Comparison of ENCODE assay signal across 14 cellular contexts in genomic region chr3:127851899-127852298, GRCh38. TPM values are rescaled to one million over a fixed set of nuclear protein-coding genes. Genes with fewer than 3 reads are reported as not detected.
A peak's percentile ranks its signal among the peaks of the same experiment; 100 is the strongest.
DNase-seq lines count a peak whose midpoint lies in the region; ATAC-seq and TF ChIP-seq lines count a peak whose summit lies in the region.
"Had no signal": no experiment of that assay in that cellular context is flagged by ENCODE, and none has a peak within 500 bp of the region (broad histone marks: within the 10 kb centered on the region; RNA-seq: fewer than 3 reads in every experiment).

No MANE protein-coding gene starts in this region.

- H3K36me3 Mint-ChIP-seq in activated naive CD4-positive, alpha-beta T cell treated with anti-CD3 and anti-CD28 coated beads for 36 hours (ENCODE audit: low read depth): no peaks in the 10 kb centered on the region

- no peak for TF ChIP-seq EP300 in esophagus muscularis mucosa (IDR thresholded peaks at IDR 0.05)

- H3K9me3 Mint-ChIP-seq in activated naive CD4-positive, alpha-beta T cell treated with anti-CD3 and anti-CD28 coated beads for 36 hours: no peaks in the 10 kb centered on the region
- H3K9me3 Mint-ChIP-seq: activated T-helper 17 cell treated with anti-CD3 and anti-CD28 coated beads, Interleukin-2, amount 50 U/mL, for 72 hours had no signal

- 80% methylated on average over 9 of the region's 9 CpGs for WGBS in esophagus muscularis mucosa

- DNase-seq in DMS 273 (lab: John Stamatoyannopoulos, UW; ENCODE audit: unreplicated experiment) (peak; percentile 97), NCI-H187 treated with DMSO at 0.1 percent for 48 hours (lab: John Stamatoyannopoulos, UW) (peak; percentile 23), NCI-H524 treated with DMSO at 0.1 percent for 48 hours (lab: John Stamatoyannopoulos, UW) (peak; percentile 97), esophagus muscularis mucosa (ENCODE audit: extremely low spot score) (peak; percentile 79), HAP-1 (ENCODE audit: low spot score in 2 of 2) (no peak)
- no peak for DNase-seq in activated naive CD4-positive, alpha-beta T cell treated with anti-CD3 and anti-CD28 coated beads for 36 hours
- DNase-seq in activated naive CD4-positive, alpha-beta T cell (lab: John Stamatoyannopoulos, UW): no peak
- DNase-seq: adrenal gland; DND-41; stimulated activated CD4-positive, alpha-beta T cell treated with anti-CD3 and anti-CD28 coated beads, Interleukin-1b, Interleukin-23, amount 100 ng/mL, for 48 hours had no signal

- TF ChIP-seq CTCF in esophagus muscularis mucosa (IDR thresholded peaks at IDR 0.05): no peak

- H3K9me3 ChIP-seq in esophagus muscularis mucosa: no peaks in the 10 kb centered on the region
- no peaks in the 10 kb centered on the region for H3K9me3 ChIP-seq in HAP-1
- H3K9me3 ChIP-seq: adrenal gland had no signal

- H3K4me1 Mint-ChIP-seq in activated naive CD4-positive, alpha-beta T cell treated with anti-CD3 and anti-CD28 coated beads for 36 hours (ENCODE audit: low read depth): no peaks in the 10 kb centered on the region
- H3K4me1 Mint-ChIP-seq: activated T-helper 17 cell treated with anti-CD3 and anti-CD28 coated beads, Interleukin-2, amount 50 U/mL, for 72 hours had no signal

- CTCF ChIA-PET in activated naive CD4-positive, alpha-beta T cell treated with anti-CD3 and anti-CD28 coated beads for 36 hours (lab: Charles Lee): interaction anchor here (0.6 kb wide), 1 partner anchor 8 kb away, joined by 7 read pairs; no protein-coding TSS in a partner anchor

- intact Hi-C loops in esophagus muscularis mucosa (cut with DNase I): no loop called here
- intact Hi-C loops in activated naive CD4-positive, alpha-beta T cell treated with anti-CD3 and anti-CD28 coated beads for 36 hours (cut with micrococcal nuclease): no loop called here

- H3K4me3 ChIP-seq in esophagus muscularis mucosa: no peak overlapping the region
- H3K4me3 ChIP-seq in HAP-1: no peak overlapping the region
- H3K4me3 ChIP-seq: adrenal gland had no signal

- H3K27me3 Mint-ChIP-seq in activated naive CD4-positive, alpha-beta T cell treated with anti-CD3 and anti-CD28 coated beads for 36 hours (ENCODE audit: low read depth): peaks cover 9% of the 10 kb centered on the region

- H3K36me3 ChIP-seq in esophagus muscularis mucosa: no peaks in the 10 kb centered on the region
- no peaks in the 10 kb centered on the region for H3K36me3 ChIP-seq in HAP-1 (replicated peaks)
- H3K36me3 ChIP-seq: adrenal gland had no signal

- no peak for TF ChIP-seq POLR2A in esophagus muscularis mucosa (IDR thresholded peaks at IDR 0.05; ENCODE audit: low read depth)

- in situ Hi-C loops in HAP-1 (cut with MboI; ENCODE audit: low sequenced_read_pairs): no loop called here

- no peak overlapping the region for H3K27ac ChIP-seq in esophagus muscularis mucosa (replicated peaks in 1 of 4)
- H3K27ac ChIP-seq: adrenal gland, C4-2B had no signal

- H3K27me3 ChIP-seq in esophagus muscularis mucosa (no peaks in the 10 kb centered on the region), HAP-1 (ENCODE audit: low read depth) (no peaks in the 10 kb centered on the region)
- H3K27me3 ChIP-seq: adrenal gland had no signal

- peaks cover 0 to 9% (median 0%) of the 10 kb centered on the region in 4 donors for H3K4me1 ChIP-seq in esophagus muscularis mucosa
- no peaks in the 10 kb centered on the region for H3K4me1 ChIP-seq in HAP-1
- H3K4me1 ChIP-seq: adrenal gland had no signal

- H3K27ac Mint-ChIP-seq in activated naive CD4-positive, alpha-beta T cell treated with anti-CD3 and anti-CD28 coated beads for 36 hours: no peak overlapping the region
- H3K27ac Mint-ChIP-seq: activated T-helper 17 cell treated with anti-CD3 and anti-CD28 coated beads, Interleukin-2, amount 50 U/mL, for 72 hours had no signal

- H3K4me3 Mint-ChIP-seq in activated naive CD4-positive, alpha-beta T cell treated with anti-CD3 and anti-CD28 coated beads for 36 hours: no peak overlapping the region
- H3K4me3 Mint-ChIP-seq: activated T-helper 17 cell treated with anti-CD3 and anti-CD28 coated beads, Interleukin-2, amount 50 U/mL, for 72 hours had no signal

- ATAC-seq in HG03196 (IDR thresholded peaks at IDR 0.05; ENCODE audit: unreplicated experiment): no peak
- ATAC-seq: activated T-helper 17 cell treated with anti-CD3 and anti-CD28 coated beads, Interleukin-2, amount 50 U/mL, for 72 hours; sciatic nerve had no signal

RNA-seq across cellular contexts. Expression of gene MGLL, which starts 29.6 kb away (rescaled TPM):
- 100 to 1,000 TPM in 1 of 4 donors, 10 to 100 TPM in 3; 56.5 to 155 (median 80.7) TPM for total RNA-seq in esophagus muscularis mucosa
- under 1 TPM; 0.14 to 0.25 TPM for total RNA-seq in activated naive CD4-positive, alpha-beta T cell treated with anti-CD3 and anti-CD28 coated beads for 36 hours

Comparison
In these comparisons a context has a peak if more than half of its experiments do, and no peak if none do; other contexts are left out.
1. DNase-seq: peak in DMS 273 (single experiment), NCI-H187 treated with DMSO at 0.1 percent for 48 hours (single experiment), NCI-H524 treated with DMSO at 0.1 percent for 48 hours (single experiment) and esophagus muscularis mucosa (single experiment); none in HAP-1 (0 of 2), activated naive CD4-positive, alpha-beta T cell treated with anti-CD3 and anti-CD28 coated beads for 36 hours (single experiment) and activated naive CD4-positive, alpha-beta T cell (0 of 4).
2. RNA of gene MGLL, which starts 29.6 kb away (total RNA-seq): 56.5 to 155 TPM in esophagus muscularis mucosa; 0.14 to 0.25 TPM in activated naive CD4-positive, alpha-beta T cell treated with anti-CD3 and anti-CD28 coated beads for 36 hours; every median in the first group is over 10 times any median in the second.